In the genomic region with DNA sequence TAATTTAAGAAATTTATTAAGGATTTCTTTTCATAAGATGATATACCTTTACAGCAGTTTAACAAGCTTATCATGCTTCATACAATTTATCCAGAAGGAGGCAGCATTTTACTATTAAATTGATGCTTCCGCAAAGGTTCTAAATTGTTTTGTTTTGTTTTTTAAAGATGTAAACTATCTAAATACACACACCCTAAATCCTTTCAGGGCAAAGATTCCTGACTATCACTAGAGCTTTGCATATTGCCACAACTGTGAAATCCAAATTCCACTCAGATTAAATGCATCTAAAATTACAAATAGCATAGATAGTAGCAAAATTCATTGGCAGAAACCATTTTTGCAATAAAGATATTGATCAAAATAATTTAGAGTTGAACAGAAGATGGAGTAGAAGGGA, we compare ENCODE assay signal across 9 cellular contexts. TPM values are rescaled to one million over a fixed set of nuclear protein-coding genes. Genes with fewer than 3 reads are reported as not detected.
A peak's percentile ranks its signal among the peaks of the same experiment; 100 is the strongest.
DNase-seq lines count a peak whose midpoint lies in the region; ATAC-seq, FAIRE-seq and TF ChIP-seq lines count a peak whose summit lies in the region.
"Had no signal": no experiment of that assay in that cellular context is flagged by ENCODE, and none has a peak within 500 bp of the region (broad histone marks: within the 10 kb centered on the region; RNA-seq: fewer than 3 reads in every experiment).

No MANE protein-coding gene starts in this region.

- WGBS in K562 (ENCODE audit: insufficient coverage, low coverage, missing lambda C conversion rate): 0% methylated on average over 1 of the region's 1 CpG
- no CpG with 5 or more reads among the region's 1 CpG for WGBS in mesendoderm (ENCODE audit: extremely low coverage, insufficient coverage, low lambda C conversion rate)
- 32 to 37% methylated on average over 1 of the region's 1 CpG for WGBS in thyroid gland, 2 donors

- H3K56ac ChIP-seq in mesendoderm (ENCODE audit: low read length): no peak overlapping the region

- no peak overlapping the region for H2BK5ac ChIP-seq in mesendoderm (ENCODE audit: low read length)

- peak; percentile 94 to 95 for TF ChIP-seq RAD21 in K562 (CRISPR knock-in tag; conservative IDR thresholded peaks at IDR 0.05 in 1 of 2, IDR thresholded peaks at IDR 0.05 in 1 of 2)

- intact Hi-C loops in CD8-positive, alpha-beta T cell (cut with DNase I, micrococcal nuclease): no loop called here
- intact Hi-C loops in K562 (cut with micrococcal nuclease) (loop anchor here (1.0 to 10.0 kb wide), 6 partner anchors 35 to 1050 kb away; no protein-coding TSS in a partner anchor), thyroid gland (cut with DNase I) (loop anchor here (10.0 kb wide), 1 partner anchor 290 kb away; no protein-coding TSS in a partner anchor)

- no peak overlapping the region for H3K4ac ChIP-seq in mesendoderm (ENCODE audit: low read depth, low read length)

- no peaks in the 10 kb centered on the region for H3K36me3 ChIP-seq in CD8-positive, alpha-beta T cell (ENCODE audit: insufficient read depth, low read length)
- no peaks in the 10 kb centered on the region for H3K36me3 ChIP-seq in Loucy (ENCODE audit: insufficient read depth, low read length)
- H3K36me3 ChIP-seq in K562 (ENCODE audit: control insufficient read depth, insufficient read depth, low read length): no peaks in the 10 kb centered on the region
- H3K36me3 ChIP-seq in mesendoderm (ENCODE audit: control insufficient read depth, insufficient read depth, low read length): no peaks in the 10 kb centered on the region
- no peaks in the 10 kb centered on the region for H3K36me3 ChIP-seq in thyroid gland
- H3K36me3 ChIP-seq in Peyer's patch: no peaks in the 10 kb centered on the region

- H3K4me1 ChIP-seq in CD8-positive, alpha-beta T cell (ENCODE audit: insufficient read depth, low read length): no peaks in the 10 kb centered on the region
- H3K4me1 ChIP-seq in Loucy (ENCODE audit: insufficient read depth, low read length, poor library complexity, severe bottlenecking) (no peaks in the 10 kb centered on the region), K562 (replicated peaks in 1 of 2; ENCODE audit: control insufficient read depth in 2 of 2, insufficient read depth in 2 of 2, low read length in 2 of 2) (no peaks in the 10 kb centered on the region), mesendoderm (ENCODE audit: control insufficient read depth, low read depth, low read length) (no peaks in the 10 kb centered on the region), thyroid gland (peaks cover 0 to 6% of the 10 kb centered on the region in 2 donors), Peyer's patch (no peaks in the 10 kb centered on the region)

- no peaks in the 10 kb centered on the region for H3K27me3 ChIP-seq in CD8-positive, alpha-beta T cell (ENCODE audit: insufficient read depth, low read length)
- H3K27me3 ChIP-seq in Loucy (ENCODE audit: insufficient read depth, low read length, poor library complexity, severe bottlenecking): no peaks in the 10 kb centered on the region
- peaks cover 0 to 12% of the 10 kb centered on the region in 2 experiments; a peak in 2 of 5 replicates for H3K27me3 ChIP-seq in K562 (ENCODE audit: control insufficient read depth in 2 of 2, insufficient read depth in 2 of 2, low read length in 2 of 2)
- H3K27me3 ChIP-seq in mesendoderm (ENCODE audit: insufficient read depth, low read length, poor library complexity): no peaks in the 10 kb centered on the region
- H3K27me3 ChIP-seq in thyroid gland: no peaks in the 10 kb centered on the region
- no peaks in the 10 kb centered on the region for H3K27me3 ChIP-seq in Peyer's patch

- no peak overlapping the region for H3K27ac ChIP-seq in CD8-positive, alpha-beta T cell (ENCODE audit: low read depth, low read length)
- H3K27ac ChIP-seq in K562 (ENCODE audit: extremely low read depth, low read depth, low read length) (no peak overlapping the region), mesendoderm (ENCODE audit: low read depth, low read length) (no peak overlapping the region), thyroid gland (no peak overlapping the region), Peyer's patch (no peak overlapping the region)

- no peak for ATAC-seq in CD8-positive, alpha-beta T cell
- ATAC-seq in K562: 0 out of 3 replicates have a peak, but pooled peaks have one; percentile 52

- FAIRE-seq in K562 (lab: Jason Lieb, UNC): peak; percentile 83
- FAIRE-seq in urothelium cell line (lab: Jason Lieb, UNC): no peak

- H4K5ac ChIP-seq in mesendoderm (ENCODE audit: low read length): no peak overlapping the region

- H3K36me3 Mint-ChIP-seq in CD8-positive, alpha-beta T cell: peaks cover 6% of the 10 kb centered on the region

- H2BK15ac ChIP-seq in mesendoderm (replicated peaks; ENCODE audit: low read depth): no peak overlapping the region

- no peak overlapping the region for H2AK5ac ChIP-seq in mesendoderm (ENCODE audit: low read length)

- TF ChIP-seq CTCF in CD8-positive, alpha-beta T cell (IDR thresholded peaks at IDR 0.05): peak; percentile 29
- peak; percentile 75 for TF ChIP-seq CTCF in Loucy (conservative IDR thresholded peaks at IDR 0.05; ENCODE audit: low read length)
- TF ChIP-seq CTCF in K562 (IDR thresholded peaks at IDR 0.05 in 2 of 3, conservative IDR thresholded peaks at IDR 0.05 in 1 of 3; ENCODE audit: insufficient read depth in 2 of 3, low read depth in 1 of 3, low read length in 3 of 3): peak; percentile 29 to 74 (median 37); a peak in 4 of 6 replicates
- TF ChIP-seq CTCF in thyroid gland (IDR thresholded peaks at IDR 0.05): peak in 3 of 6 experiments; percentile 35 to 54 (median 48)
- peak in 3 of 6 experiments; percentile 24 to 33 (median 28) for TF ChIP-seq CTCF in Peyer's patch (IDR thresholded peaks at IDR 0.05)

- no TSS peak for BruUV-seq in K562 (replicated peaks; lab: Mats Ljungman, UMichigan)

- no peak overlapping the region for H3K23ac ChIP-seq in mesendoderm (ENCODE audit: low read length)

- no peak overlapping the region for H3K18ac ChIP-seq in mesendoderm (ENCODE audit: low read length)

- CTCF ChIA-PET in CD8-positive, alpha-beta T cell (lab: Charles Lee): no interaction called here
- CTCF ChIA-PET in K562 (lab: Yijun Ruan, JAX; ENCODE audit: low intra/inter-chr PET ratio): interaction anchor here (0.5 to 2.0 kb wide), 8 partner anchors 8 to 1446 kb away, joined by 3 to 16 read pairs (median 4); no protein-coding TSS in a partner anchor

- no peak overlapping the region for H2BK120ac ChIP-seq in mesendoderm (ENCODE audit: low read depth, low read length)

- H3F3A ChIP-seq in Loucy (ENCODE audit: low read depth): no peaks in the 10 kb centered on the region

- no peak overlapping the region for H3K4me3 Mint-ChIP-seq in CD8-positive, alpha-beta T cell
- H3K4me3 Mint-ChIP-seq: stimulated activated naive CD8-positive, alpha-beta T cell treated with anti-CD3 and anti-CD28 coated beads, Interleukin-15, Interleukin-2, amounts not matched to agents 100 ng/mL and 50 ng/mL, for 24 hours had no signal

- H3K9ac ChIP-seq in Loucy (ENCODE audit: low read depth, low read length, poor library complexity, severe bottlenecking) (no peak overlapping the region), K562 (ENCODE audit: insufficient read depth in 1 of 2, low read depth in 2 of 2, low read length in 2 of 2) (no peak overlapping the region), mesendoderm (ENCODE audit: low read length) (no peak overlapping the region)

- no peaks in the 10 kb centered on the region for H3K9me2 ChIP-seq in Loucy (replicated peaks; ENCODE audit: low read depth, low read length)

- H3K4me2 ChIP-seq in Loucy (ENCODE audit: low read depth, low read length, poor library complexity, severe bottlenecking) (no peak overlapping the region), K562 (ENCODE audit: insufficient read depth, low read length) (no peak overlapping the region), mesendoderm (ENCODE audit: low read length) (no peak overlapping the region)

- DNase-seq in CD8-positive, alpha-beta T cell: no peak
- DNase-seq in K562 (ENCODE audit: extremely low read depth in 1 of 4, low spot score in 3 of 4) (peak in 1 of 4 experiments; percentile 17), mesendoderm (peak; percentile 32), urothelium cell line (ENCODE audit: low spot score) (no peak), thyroid gland (no peak), Peyer's patch (no peak), occipital lobe (lab: John Stamatoyannopoulos, UW) (no peak)

- no peaks in the 10 kb centered on the region for H3K27me3 Mint-ChIP-seq in CD8-positive, alpha-beta T cell (ENCODE audit: low read depth)
- H3K27me3 Mint-ChIP-seq: stimulated activated naive CD8-positive, alpha-beta T cell treated with anti-CD3 and anti-CD28 coated beads, Interleukin-15, Interleukin-2, amounts not matched to agents 100 ng/mL and 50 ng/mL, for 24 hours had no signal

- POLR2A ChIA-PET in CD8-positive, alpha-beta T cell (lab: Charles Lee): interaction anchor here (1.5 kb wide), 1 partner anchor 29 kb away, joined by 6 read pairs; no protein-coding TSS in a partner anchor
- POLR2A ChIA-PET in K562 (lab: Yijun Ruan, JAX): interaction anchor here (1.0 to 1.5 kb wide), 3 partner anchors 12 to 29 kb away, joined by 3 to 8 read pairs (median 5); no protein-coding TSS in a partner anchor

- in situ Hi-C loops in K562 (cut with MboI): no loop called here

- H3K4me1 Mint-ChIP-seq in CD8-positive, alpha-beta T cell (ENCODE audit: low read depth): no peaks in the 10 kb centered on the region

- no peaks in the 10 kb centered on the region for H3K79me1 ChIP-seq in mesendoderm (ENCODE audit: low read length)

- no peaks in the 10 kb centered on the region for H3K9me1 ChIP-seq in K562 (ENCODE audit: control insufficient read depth, insufficient read depth, low read length)

- no peak overlapping the region for H4K8ac ChIP-seq in mesendoderm (ENCODE audit: low read depth, low read length)

- TF ChIP-seq POLR2A in K562 (conservative IDR thresholded peaks at IDR 0.05) (no peak), thyroid gland (IDR thresholded peaks at IDR 0.05) (no peak), Peyer's patch (IDR thresholded peaks at IDR 0.05) (no peak)

- H4K20me1 ChIP-seq in Loucy (ENCODE audit: insufficient read depth, low read length, poor library complexity, severe bottlenecking) (no peaks in the 10 kb centered on the region), K562 (replicated peaks; ENCODE audit: control insufficient read depth, insufficient read depth, low read length) (no peaks in the 10 kb centered on the region)

- no peaks in the 10 kb centered on the region for H3K9me3 Mint-ChIP-seq in CD8-positive, alpha-beta T cell
- H3K9me3 Mint-ChIP-seq: stimulated activated naive CD8-positive, alpha-beta T cell treated with anti-CD3 and anti-CD28 coated beads, Interleukin-15, Interleukin-2, amounts not matched to agents 100 ng/mL and 50 ng/mL, for 24 hours had no signal

- no peak overlapping the region for H3K4me3 ChIP-seq in CD8-positive, alpha-beta T cell (ENCODE audit: low read depth, low read length)
- H3K4me3 ChIP-seq in Loucy (ENCODE audit: low read length, poor library complexity, severe bottlenecking) (no peak overlapping the region), K562 (no peak overlapping the region), mesendoderm (ENCODE audit: low read length) (no peak overlapping the region), thyroid gland (replicated peaks in 1 of 3) (no peak overlapping the region), Peyer's patch (no peak overlapping the region)

- no peak for TF ChIP-seq EP300 in K562 (IDR thresholded peaks at IDR 0.05; ENCODE audit: low read length)

- H2AFZ ChIP-seq in Loucy (ENCODE audit: low read length): no peak overlapping the region
- no peak overlapping the region for H2AFZ ChIP-seq in K562 (ENCODE audit: low read depth, low read length)

- H3K79me2 ChIP-seq in Loucy (ENCODE audit: insufficient read depth, low read length) (no peaks in the 10 kb centered on the region), K562 (ENCODE audit: control insufficient read depth, insufficient read depth, low read length) (no peaks in the 10 kb centered on the region), mesendoderm (ENCODE audit: control insufficient read depth, insufficient read depth, low read length) (no peaks in the 10 kb centered on the region)

- no peaks in the 10 kb centered on the region for H3K9me3 ChIP-seq in CD8-positive, alpha-beta T cell (ENCODE audit: low read length)
- no peaks in the 10 kb centered on the region for H3K9me3 ChIP-seq in Loucy (ENCODE audit: insufficient read depth, low read depth, low read length)
- no peaks in the 10 kb centered on the region for H3K9me3 ChIP-seq in K562 (replicated peaks; ENCODE audit: control insufficient read depth, insufficient read depth, low read depth, low read length)
- H3K9me3 ChIP-seq in thyroid gland: no peaks in the 10 kb centered on the region
- no peaks in the 10 kb centered on the region for H3K9me3 ChIP-seq in Peyer's patch

- H3K27ac Mint-ChIP-seq in CD8-positive, alpha-beta T cell: no peak overlapping the region
- H3K27ac Mint-ChIP-seq: stimulated activated naive CD8-positive, alpha-beta T cell treated with anti-CD3 and anti-CD28 coated beads, Interleukin-15, Interleukin-2, amounts not matched to agents 100 ng/mL and 50 ng/mL, for 24 hours had no signal

RNA-seq across cellular contexts. Expression of gene CCNL1, which starts 44.5 kb away (rescaled TPM):
- total RNA-seq in CD8-positive, alpha-beta T cell: 1,000 to 10,000 TPM; 1,161 to 1,206 TPM
- total RNA-seq in K562 (2011; cell fraction: chromatin; rRNA removed; ENCODE audit: low replicate concordance): 412 and 933 TPM in 2 replicates
- 305 and 368 TPM in 2 replicates for total RNA-seq in K562 (2011; cell fraction: nucleolus; rRNA removed)
- total RNA-seq in K562 (2011; cell fraction: nucleoplasm; rRNA removed): 399 and 401 TPM in 2 replicates
- total RNA-seq in K562 (2014; rRNA removed): 132 and 172 TPM in 2 replicates
- total RNA-seq in K562 (2014; rRNA removed; fragmentation: Illumina TruSeq; extraction: Trizol): 124 and 133 TPM in 2 replicates
- 153 and 161 TPM in 2 replicates for total RNA-seq in K562 (2015; rRNA removed; fragmentation: Illumina TruSeq; extraction: Trizol)
- 112 and 126 TPM in 2 replicates for total RNA-seq in K562 (2021)
- 186 and 201 TPM in 2 replicates for polyA plus RNA-seq in K562 (2011; rRNA removed)
- 57.8 and 58.8 TPM in 2 replicates for polyA plus RNA-seq in K562 (2011; cell fraction: cytosol; rRNA removed)
- polyA plus RNA-seq in K562 (2011; cell fraction: nucleus; rRNA removed): 1,501 and 1,632 TPM in 2 replicates
- polyA plus RNA-seq in K562 (2012): 70.5 and 112 TPM in 2 replicates
- polyA plus RNA-seq in K562 (2014; fragmentation: Illumina TruSeq; extraction: Trizol): 77.7 and 107 TPM in 2 replicates
- polyA plus RNA-seq in K562 (2014; fragmentation: Nextera tagmentation; extraction: Ambion mirVana): 10 to 100 TPM; 16.1 to 32.4 TPM
- polyA plus RNA-seq in K562 (2014; rRNA removed): 134 and 154 TPM in 2 replicates
- 210 and 248 TPM in 2 replicates for polyA minus RNA-seq in K562 (2011; rRNA and poly(A)+ RNA removed)
- polyA minus RNA-seq in K562 (2011; cell fraction: cytosol; rRNA and poly(A)+ RNA removed): 78.9 and 112 TPM in 2 replicates
- polyA minus RNA-seq in K562 (2011; cell fraction: nucleus; rRNA and poly(A)+ RNA removed): 962 and 1,250 TPM in 2 replicates
- 49.8 TPM for polyA plus RNA-seq in mesendoderm (2013, experiment 1 of 2)
- 46.0 TPM for polyA plus RNA-seq in mesendoderm (2013, experiment 2 of 2)
- total RNA-seq in thyroid gland: 100 to 1,000 TPM; 142 to 375 (median 227) TPM
- 100 to 1,000 TPM; 309 to 477 (median 414) TPM for total RNA-seq in Peyer's patch
- total RNA-seq in occipital lobe: 104 TPM

Comparison
In these comparisons a context has a peak if more than half of its experiments do, and no peak if none do; other contexts are left out.
1. intact Hi-C loops: an anchor here in K562 (1.0 to 10.0 kb wide) and thyroid gland (10.0 kb wide); none called in CD8-positive, alpha-beta T cell.